19 cellular contexts compared by ENCODE assay signal in genomic region chr1:152442291-152442690, GRCh38. TPM values are rescaled to one million over a fixed set of nuclear protein-coding genes. Genes with fewer than 3 reads are reported as not detected.
A peak's percentile ranks its signal among the peaks of the same experiment; 100 is the strongest.
DNase-seq lines count a peak whose midpoint lies in the region; ATAC-seq and TF ChIP-seq lines count a peak whose summit lies in the region.
"Had no signal": no experiment of that assay in that cellular context is flagged by ENCODE, and none has a peak within 500 bp of the region (broad histone marks: within the 10 kb centered on the region; RNA-seq: fewer than 3 reads in every experiment).

No MANE protein-coding gene starts in this region.

- no peaks in the 10 kb centered on the region for H3K27me3 ChIP-seq in SJSA1 (replicated peaks)
- no peaks in the 10 kb centered on the region for H3K27me3 ChIP-seq in right cardiac atrium (ENCODE audit: control insufficient read depth, insufficient read depth)
- H3K27me3 ChIP-seq in suprapubic skin, result no peaks in the 10 kb centered on the region
- H3K27me3 ChIP-seq in esophagus muscularis mucosa, result no peaks in the 10 kb centered on the region
- H3K27me3 ChIP-seq: BLaER1 treated with 17β-estradiol and CSF1 and Interleukin-3, amounts not matched to agents 10 nM and 100 nM had no signal

- TF ChIP-seq EP300 in suprapubic skin (IDR thresholded peaks at IDR 0.05) (no peak), esophagus muscularis mucosa (IDR thresholded peaks at IDR 0.05) (no peak)

- 29% methylated on average over 8 of the region's 8 CpGs for WGBS in right cardiac atrium
- 34% methylated on average over 8 of the region's 8 CpGs for WGBS in suprapubic skin
- 57% methylated on average over 8 of the region's 8 CpGs for WGBS in esophagus muscularis mucosa

- TF ChIP-seq POLR2A in suprapubic skin (IDR thresholded peaks at IDR 0.05), result no peak
- no peak for TF ChIP-seq POLR2A in esophagus muscularis mucosa (IDR thresholded peaks at IDR 0.05; ENCODE audit: low read depth)

- intact Hi-C loops in left cardiac atrium (cut with DNase I), result loop anchor here in 1 of 2 donors (5.0 kb wide), 1 partner anchor 390 kb away; no protein-coding TSS in a partner anchor
- intact Hi-C loops in cardiac septum (cut with DNase I), result loop anchor here (5.0 kb wide), 3 partner anchors 95 to 390 kb away; no protein-coding TSS in a partner anchor
- intact Hi-C loops in right cardiac atrium (cut with DNase I), result loop anchor here in 2 of 4 donors (5.0 kb wide), 2 partner anchors 250 to 255 kb away; no protein-coding TSS in a partner anchor
- intact Hi-C loops in esophagus muscularis mucosa (cut with DNase I), result no loop called here

- H3K4me3 Mint-ChIP-seq in activated T-cell treated with anti-CD3 and anti-CD28 coated beads, Interleukin-2, amount 50 U/mL, for 4 hours, result no peak overlapping the region
- H3K4me3 Mint-ChIP-seq: CD8-positive, alpha-beta T cell; H9 had no signal

- H3K4me3 ChIP-seq in SJSA1 (no peak overlapping the region), right cardiac atrium (ENCODE audit: low read length) (no peak overlapping the region), suprapubic skin (no peak overlapping the region), esophagus muscularis mucosa (no peak overlapping the region)
- H3K4me3 ChIP-seq: BLaER1 treated with 17β-estradiol and CSF1 and Interleukin-3, amounts not matched to agents 10 nM and 100 nM had no signal

- H3K27me3 Mint-ChIP-seq in activated T-cell treated with anti-CD3 and anti-CD28 coated beads, Interleukin-2, amount 50 U/mL, for 4 hours (ENCODE audit: low read depth), result peaks cover 12% of the 10 kb centered on the region

- H3K36me3 Mint-ChIP-seq in activated T-cell treated with anti-CD3 and anti-CD28 coated beads, Interleukin-2, amount 50 U/mL, for 4 hours (ENCODE audit: insufficient read depth), result no peaks in the 10 kb centered on the region
- H3K36me3 Mint-ChIP-seq: CD8-positive, alpha-beta T cell had no signal

- H3K27ac ChIP-seq in SJSA1, result peak overlapping the region; percentile 58
- H3K27ac ChIP-seq in right cardiac atrium (ENCODE audit: low read length), result no peak overlapping the region
- H3K27ac ChIP-seq in suprapubic skin, result peak overlapping the region; percentile 32
- H3K27ac ChIP-seq in esophagus muscularis mucosa (replicated peaks in 1 of 4), result no peak overlapping the region
- H3K27ac ChIP-seq: BLaER1 treated with 17β-estradiol and CSF1 and Interleukin-3, amounts not matched to agents 10 nM and 100 nM had no signal

- peaks cover 3% of the 10 kb centered on the region for H3K4me1 Mint-ChIP-seq in activated T-cell treated with anti-CD3 and anti-CD28 coated beads, Interleukin-2, amount 50 U/mL, for 4 hours (ENCODE audit: low read depth)
- H3K4me1 Mint-ChIP-seq: H9 had no signal

- H3K4me1 ChIP-seq in SJSA1 (replicated peaks) (peaks cover 52% of the 10 kb centered on the region), right cardiac atrium (ENCODE audit: control insufficient read depth, insufficient read depth, low read length) (no peaks in the 10 kb centered on the region), suprapubic skin (peaks cover 38% of the 10 kb centered on the region), esophagus muscularis mucosa (peaks cover 0 to 11% (median 2%) of the 10 kb centered on the region in 4 donors)

- H3K9me3 ChIP-seq in SJSA1 (replicated peaks) (no peaks in the 10 kb centered on the region), right cardiac atrium (ENCODE audit: control insufficient read depth, low read length) (no peaks in the 10 kb centered on the region), suprapubic skin (no peaks in the 10 kb centered on the region), esophagus muscularis mucosa (no peaks in the 10 kb centered on the region)
- H3K9me3 ChIP-seq: BLaER1 treated with 17β-estradiol and CSF1 and Interleukin-3, amounts not matched to agents 10 nM and 100 nM had no signal

- H3K9me3 Mint-ChIP-seq in activated T-cell treated with anti-CD3 and anti-CD28 coated beads, Interleukin-2, amount 50 U/mL, for 4 hours, result no peaks in the 10 kb centered on the region
- H3K9me3 Mint-ChIP-seq: CD8-positive, alpha-beta T cell had no signal

- no peaks in the 10 kb centered on the region for H3K36me3 ChIP-seq in SJSA1
- H3K36me3 ChIP-seq in suprapubic skin, result no peaks in the 10 kb centered on the region
- H3K36me3 ChIP-seq in esophagus muscularis mucosa, result no peaks in the 10 kb centered on the region
- H3K36me3 ChIP-seq: BLaER1 treated with 17β-estradiol and CSF1 and Interleukin-3, amounts not matched to agents 10 nM and 100 nM had no signal

- DNase-seq in left cardiac atrium (peak; percentile 46), cardiac septum (ENCODE audit: low spot score) (no peak), SJSA1 (ENCODE audit: low read depth in 1 of 2, low spot score in 2 of 2) (peak in 1 of 2 experiments; percentile 69), right cardiac atrium (peak; percentile 62 to 74 (median 73)), suprapubic skin (ENCODE audit: low spot score in 2 of 2) (no peak), esophagus muscularis mucosa (ENCODE audit: extremely low spot score) (no peak), GF-D8 (lab: John Stamatoyannopoulos, UW) (no peak)
- no peak for DNase-seq in activated T-cell treated with anti-CD3 and anti-CD28 coated beads, Interleukin-2, amount 50 U/mL, for 4 hours
- DNase-seq: CD8-positive, alpha-beta T cell; H9; KBM-7; MV-4-11; NCI-H1417; NCI-H1930; NCI-H526 had no signal

- ATAC-seq in left cardiac atrium, result peak in 1 of 2 donors; percentile 82
- ATAC-seq in right cardiac atrium, result peak; percentile 75 to 91
- no peak for ATAC-seq in activated T-cell treated with anti-CD3 and anti-CD28 coated beads, Interleukin-2, amount 50 U/mL, for 4 hours
- ATAC-seq: CD8-positive, alpha-beta T cell had no signal

- TF ChIP-seq CTCF in suprapubic skin (IDR thresholded peaks at IDR 0.05) (no peak), esophagus muscularis mucosa (IDR thresholded peaks at IDR 0.05) (no peak)

RNA-seq across cellular contexts. Expression of gene CRNN, which starts 28.2 kb away (rescaled TPM):
- total RNA-seq in left cardiac atrium, result not detected
- total RNA-seq in cardiac septum, result not detected
- total RNA-seq in SJSA1 (2014; rRNA removed; shearing (Covaris generic)), result 0.16 TPM in 1 of 2 replicates, not detected in the other
- not detected for total RNA-seq in right cardiac atrium
- 0.14 TPM for polyA plus RNA-seq in right cardiac atrium
- 10 to 100 TPM in 1 of 4 donors, 1 to 10 TPM in 2, under 1 TPM in 1; 0.72 to 12.6 (median 5.4) TPM for total RNA-seq in suprapubic skin
- not detected for total RNA-seq in activated T-cell treated with anti-CD3 and anti-CD28 coated beads, Interleukin-2, amount 50 U/mL, for 4 hours
- total RNA-seq in esophagus muscularis mucosa, result 1 to 10 TPM in 1 of 4 donors, under 1 TPM in 1, not detected in 2; 0.23 to 3.7 TPM
- total RNA-seq: A673; CD8-positive, alpha-beta T cell; H9; HepG2; PC-3 had no signal
- polyA plus RNA-seq: HepG2 had no signal

Comparison
In these comparisons a context has a peak if more than half of its experiments do, and no peak if none do; other contexts are left out.
1. DNase-seq: peak in left cardiac atrium (single experiment) and right cardiac atrium (3 of 3); none in cardiac septum (single experiment), suprapubic skin (0 of 2), activated T-cell treated with anti-CD3 and anti-CD28 coated beads, Interleukin-2, amount 50 U/mL, for 4 hours (single experiment), esophagus muscularis mucosa (single experiment) and GF-D8 (single experiment).
2. ATAC-seq: peak in right cardiac atrium (2 of 2); none in activated T-cell treated with anti-CD3 and anti-CD28 coated beads, Interleukin-2, amount 50 U/mL, for 4 hours (0 of 2).
3. H3K27ac ChIP-seq: peak in SJSA1 (single experiment) and suprapubic skin (single experiment); none in right cardiac atrium (single experiment) and esophagus muscularis mucosa (0 of 4).